ENCODE assay signal across 1 cellular context in genomic region chr14:50892255-50892654, GRCh38.
A peak's percentile ranks its signal among the peaks of the same experiment; 100 is the strongest.
TF ChIP-seq lines count a peak whose summit lies in the region.

No MANE protein-coding gene starts in this region.

TF ChIP-seq in HepG2, 621 proteins besides CTCF, POLR2A, EP300 and RAD21 (continued from another document and continues in another):
- TF ChIP-seq KDM4B (CRISPR knock-in tag; IDR thresholded peaks at IDR 0.05) (no peak), ZNF556 (CRISPR knock-in tag; IDR thresholded peaks at IDR 0.05; ENCODE audit: borderline replicate concordance) (no peak), KLF15 (CRISPR knock-in tag; IDR thresholded peaks at IDR 0.05; ENCODE audit: borderline replicate concordance) (no peak), TBX3 (IDR thresholded peaks at IDR 0.05; ENCODE audit: borderline replicate concordance) (no peak), ZNF260 (CRISPR knock-in tag; IDR thresholded peaks at IDR 0.05; ENCODE audit: borderline replicate concordance, low read depth) (no peak), ZFP36L2 (CRISPR knock-in tag; IDR thresholded peaks at IDR 0.05) (no peak), HMGXB3 (CRISPR knock-in tag; IDR thresholded peaks at IDR 0.05; ENCODE audit: borderline replicate concordance) (no peak), ZFP62 (CRISPR knock-in tag; IDR thresholded peaks at IDR 0.05) (no peak), MEIS1 (CRISPR knock-in tag; IDR thresholded peaks at IDR 0.05; ENCODE audit: borderline replicate concordance) (no peak), ZZZ3 (CRISPR knock-in tag; IDR thresholded peaks at IDR 0.05; ENCODE audit: borderline replicate concordance) (no peak), ZFY (CRISPR knock-in tag; IDR thresholded peaks at IDR 0.05) (peak; percentile 39; the same call in 1 of the 2 replicates), ZNF75D (CRISPR knock-in tag; IDR thresholded peaks at IDR 0.05; ENCODE audit: borderline replicate concordance) (no peak), ZSCAN21 (CRISPR knock-in tag; IDR thresholded peaks at IDR 0.05; ENCODE audit: borderline replicate concordance) (no peak), DRAP1 (CRISPR knock-in tag; IDR thresholded peaks at IDR 0.05) (peak; percentile 43), FOXP4 (CRISPR knock-in tag; IDR thresholded peaks at IDR 0.05) (peak; percentile 34; the same call in 1 of the 2 replicates), ISX (CRISPR knock-in tag; conservative IDR thresholded peaks at IDR 0.05) (no peak), ARID3A (IDR thresholded peaks at IDR 0.05; ENCODE audit: low read depth, low read length) (no peak), ZNF674 (CRISPR knock-in tag; IDR thresholded peaks at IDR 0.05; ENCODE audit: low read depth) (no peak), ZNF275 (CRISPR knock-in tag; IDR thresholded peaks at IDR 0.05; ENCODE audit: borderline replicate concordance) (no peak), U2AF1 (optimal IDR thresholded peaks at IDR 0.05; ENCODE audit: low read depth, low read length) (no peak), ZMYM4 (CRISPR knock-in tag; IDR thresholded peaks at IDR 0.05) (0 out of 2 replicates have a peak, but pooled peaks have one; percentile 18), FOXP1 (IDR thresholded peaks at IDR 0.05) (no peak), FOXP1 (CRISPR knock-in tag; IDR thresholded peaks at IDR 0.05) (0 out of 2 replicates have a peak, but pooled peaks have one; percentile 17), ZFP1 (CRISPR knock-in tag; IDR thresholded peaks at IDR 0.05) (no peak), HIC2 (CRISPR knock-in tag; IDR thresholded peaks at IDR 0.05; ENCODE audit: low read depth) (no peak), NFKBIZ (CRISPR knock-in tag; IDR thresholded peaks at IDR 0.05) (no peak), PATZ1 (CRISPR knock-in tag; IDR thresholded peaks at IDR 0.05) (peak; percentile 55), HMG20A (CRISPR knock-in tag; IDR thresholded peaks at IDR 0.05; ENCODE audit: borderline replicate concordance) (peak; percentile 45; the same call in 1 of the 2 replicates), ZNF570 (CRISPR knock-in tag; IDR thresholded peaks at IDR 0.05; ENCODE audit: borderline replicate concordance) (no peak), BCL6 (CRISPR knock-in tag; IDR thresholded peaks at IDR 0.05) (peak; percentile 95), PRDM4 (CRISPR knock-in tag; IDR thresholded peaks at IDR 0.05; ENCODE audit: borderline replicate concordance) (no peak), ZBTB42 (CRISPR knock-in tag; IDR thresholded peaks at IDR 0.05) (no peak), FOXJ3 (CRISPR knock-in tag; IDR thresholded peaks at IDR 0.05; ENCODE audit: borderline replicate concordance) (no peak), ZFYVE20 (CRISPR knock-in tag; IDR thresholded peaks at IDR 0.05; ENCODE audit: borderline replicate concordance, low read depth) (no peak), THRA (CRISPR knock-in tag; IDR thresholded peaks at IDR 0.05; ENCODE audit: borderline replicate concordance) (peak; percentile 87; the same call in 1 of the 2 replicates), FOXA1 (IDR thresholded peaks at IDR 0.05) (no peak), FOXA1 (CRISPR knock-in tag; IDR thresholded peaks at IDR 0.05) (0 out of 2 replicates have a peak, but pooled peaks have one; percentile 19), NBN (conservative IDR thresholded peaks at IDR 0.05) (no peak), ZBTB20 (CRISPR knock-in tag; IDR thresholded peaks at IDR 0.05; ENCODE audit: borderline replicate concordance, low read depth) (no peak), FOXO1 (CRISPR knock-in tag; IDR thresholded peaks at IDR 0.05) (peak; percentile 72; the same call in 1 of the 2 replicates), SIX1 (CRISPR knock-in tag; IDR thresholded peaks at IDR 0.05; ENCODE audit: borderline replicate concordance) (no peak), ATF4 (CRISPR knock-in tag; IDR thresholded peaks at IDR 0.05) (no peak)
